In the genomic region with DNA sequence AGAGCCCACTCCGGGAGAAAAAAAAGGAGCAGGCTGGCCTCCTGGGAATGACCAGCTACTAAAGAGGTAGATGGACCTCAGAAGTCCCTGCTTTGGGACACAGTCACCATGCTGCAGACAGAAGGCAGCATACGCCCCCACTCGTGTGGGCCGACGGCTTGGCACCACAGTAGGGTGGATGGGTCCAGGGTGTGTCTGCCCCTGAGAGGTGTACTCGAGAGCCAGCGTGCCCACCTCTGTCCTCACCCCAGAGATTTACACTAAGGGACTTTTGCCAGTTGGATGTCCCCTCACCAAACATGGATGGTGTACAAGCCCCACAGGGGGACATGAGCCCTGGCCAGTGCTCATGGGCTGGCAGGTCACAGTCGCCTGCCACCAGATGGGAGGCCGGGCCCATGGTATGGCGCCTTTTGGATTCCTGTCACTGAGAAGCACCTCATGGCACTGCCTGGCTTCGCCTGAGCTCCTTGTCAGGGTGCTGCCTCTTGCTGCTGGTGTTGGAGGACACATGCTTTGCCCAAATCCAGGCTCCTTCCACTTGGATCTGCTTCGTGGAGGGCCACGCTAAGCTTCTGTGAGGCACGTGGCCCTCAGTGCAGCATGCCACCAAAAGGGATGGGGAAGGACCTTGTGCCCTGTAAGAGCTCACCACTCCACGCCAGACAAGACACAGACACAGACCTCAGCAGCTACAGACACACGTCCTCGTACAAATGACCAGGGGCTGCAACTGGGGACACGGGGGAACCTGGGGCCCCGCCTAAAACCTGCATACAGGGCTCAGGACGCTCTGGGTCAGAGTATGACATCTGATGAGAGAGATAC, we compare ENCODE assay signal across 18 cellular contexts. TPM values are rescaled to one million over a fixed set of nuclear protein-coding genes. Genes with fewer than 3 reads are reported as not detected.
DNase-seq lines count a peak whose midpoint lies in the region; ATAC-seq, FAIRE-seq and TF ChIP-seq lines count a peak whose summit lies in the region.
"Had no signal": no experiment of that assay in that cellular context is flagged by ENCODE, and none has a peak within 500 bp of the region (broad histone marks: within the 10 kb centered on the region; RNA-seq: fewer than 3 reads in every experiment).

No MANE protein-coding gene starts in this region.

- H3K4me1 Mint-ChIP-seq in T-helper 1 cell treated with Interleukin-12 subunit alpha and Interleukin-12 subunit beta and Interleukin-4 antibody, amounts not matched to agents 30 μg/mL and 1 μg/mL, for 36 hours (ENCODE audit: low read depth) = no peaks in the 10 kb centered on the region
- H3K4me1 Mint-ChIP-seq in nephron = peaks cover 54% of the 10 kb centered on the region

- TF ChIP-seq CTCF in K562 (IDR thresholded peaks at IDR 0.05 in 2 of 3, conservative IDR thresholded peaks at IDR 0.05 in 1 of 3; ENCODE audit: insufficient read depth in 2 of 3, low read depth in 1 of 3, low read length in 3 of 3) (no peak), nephron (IDR thresholded peaks at IDR 0.05; ENCODE audit: unreplicated experiment in 3 of 3) (no peak), suprapubic skin (IDR thresholded peaks at IDR 0.05) (no peak)

- in situ Hi-C loops in K562 (cut with MboI) = no loop called here

- H3K27ac ChIP-seq in K562 (ENCODE audit: extremely low read depth, low read depth, low read length) = no peak overlapping the region
- H3K27ac ChIP-seq in suprapubic skin = peak overlapping the region; percentile 86
- H3K27ac ChIP-seq: 22Rv1, C4-2B, pancreas, SJCRH30 had no signal

- H3K36me3 ChIP-seq in K562 (ENCODE audit: control insufficient read depth, insufficient read depth, low read length) (peaks cover 93% of the 10 kb centered on the region; the same call in 2 of the 3 replicates), suprapubic skin (peaks cover 74% of the 10 kb centered on the region)

- no peak overlapping the region for H2AFZ ChIP-seq in K562 (ENCODE audit: low read depth, low read length)

- peaks cover 13% of the 10 kb centered on the region for H4K20me1 ChIP-seq in K562 (replicated peaks; ENCODE audit: control insufficient read depth, insufficient read depth, low read length)

- POLR2A ChIA-PET in K562 (lab: Yijun Ruan, JAX) = interaction anchor here (0.6 to 0.9 kb wide), 2 partner anchors 12 to 122 kb away, joined by 3 read pairs; no protein-coding TSS in a partner anchor

- DNase-seq in T-helper 1 cell (no peak), K562 (ENCODE audit: extremely low read depth in 1 of 4, low spot score in 3 of 4) (no peak), suprapubic skin (ENCODE audit: low spot score in 2 of 2) (no peak), frontal cortex (ENCODE audit: low spot score in 2 of 2) (no peak)
- DNase-seq: activated CD4-positive, alpha-beta T cell treated with anti-CD3 and anti-CD28 coated beads for 48 hours; cortex of kidney; MM.1S; NCI-H187; NCI-H446; pancreas; SJCRH30 had no signal

- ATAC-seq in K562 = no peak
- ATAC-seq in GM18873 (IDR thresholded peaks at IDR 0.05; ENCODE audit: low FRiP score, unreplicated experiment) = no peak
- no peak for ATAC-seq in HG03196 (IDR thresholded peaks at IDR 0.05; ENCODE audit: unreplicated experiment)
- ATAC-seq: pancreas had no signal

- CTCF ChIA-PET in K562 (lab: Yijun Ruan, JAX; ENCODE audit: low intra/inter-chr PET ratio) = no interaction called here

- H3K79me2 ChIP-seq in K562 (ENCODE audit: control insufficient read depth, insufficient read depth, low read length) = 0 out of 3 replicates have a peak, but pooled peaks cover 4% of the 10 kb centered on the region

- no peaks in the 10 kb centered on the region for H3K9me3 Mint-ChIP-seq in T-helper 1 cell treated with Interleukin-12 subunit alpha and Interleukin-12 subunit beta and Interleukin-4 antibody, amounts not matched to agents 30 μg/mL and 1 μg/mL, for 36 hours
- H3K9me3 Mint-ChIP-seq in nephron = no peaks in the 10 kb centered on the region

- no peaks in the 10 kb centered on the region for H3K27me3 Mint-ChIP-seq in T-helper 1 cell treated with Interleukin-12 subunit alpha and Interleukin-12 subunit beta and Interleukin-4 antibody, amounts not matched to agents 30 μg/mL and 1 μg/mL, for 36 hours (ENCODE audit: low read depth)
- no peaks in the 10 kb centered on the region for H3K27me3 Mint-ChIP-seq in nephron (ENCODE audit: low read depth)

- no peak overlapping the region for H3K4me2 ChIP-seq in K562 (ENCODE audit: insufficient read depth, low read length)

- BruUV-seq in K562 (replicated peaks; lab: Mats Ljungman, UMichigan) = no TSS peak

- TF ChIP-seq RAD21 in K562 (CRISPR knock-in tag; conservative IDR thresholded peaks at IDR 0.05 in 1 of 2, IDR thresholded peaks at IDR 0.05 in 1 of 2) = no peak

- TF ChIP-seq EP300 in K562 (IDR thresholded peaks at IDR 0.05; ENCODE audit: low read length) = no peak
- TF ChIP-seq EP300 in suprapubic skin (IDR thresholded peaks at IDR 0.05) = no peak

- peaks cover 16% of the 10 kb centered on the region for H3K36me3 Mint-ChIP-seq in T-helper 1 cell treated with Interleukin-12 subunit alpha and Interleukin-12 subunit beta and Interleukin-4 antibody, amounts not matched to agents 30 μg/mL and 1 μg/mL, for 36 hours (ENCODE audit: low read depth)
- peaks cover 43% of the 10 kb centered on the region for H3K36me3 Mint-ChIP-seq in nephron (ENCODE audit: low read depth)

- H3K27ac Mint-ChIP-seq in T-helper 1 cell treated with Interleukin-12 subunit alpha and Interleukin-12 subunit beta and Interleukin-4 antibody, amounts not matched to agents 30 μg/mL and 1 μg/mL, for 36 hours = peak overlapping the region; percentile 36
- H3K27ac Mint-ChIP-seq in nephron = peak overlapping the region; percentile 65 to 100 (median 66)

- TF ChIP-seq POLR2A in K562 (conservative IDR thresholded peaks at IDR 0.05) (no peak), suprapubic skin (IDR thresholded peaks at IDR 0.05) (no peak)

- 91% methylated on average over 17 of the region's 20 CpGs for WGBS in K562 (ENCODE audit: insufficient coverage, low coverage, missing lambda C conversion rate)
- 93% methylated on average over 15 of the region's 20 CpGs for WGBS in suprapubic skin

- 0 out of 4 replicates have a peak overlapping the region, but pooled peaks of 1 of the 2 experiments have one; percentile 10 for H3K9ac ChIP-seq in K562 (ENCODE audit: insufficient read depth in 1 of 2, low read depth in 2 of 2, low read length in 2 of 2)

- intact Hi-C loops in K562 (cut with micrococcal nuclease) = no loop called here

- H3K9me1 ChIP-seq in K562 (ENCODE audit: control insufficient read depth, insufficient read depth, low read length) = peaks cover 5% of the 10 kb centered on the region

- H3K9me3 ChIP-seq in K562 (replicated peaks; ENCODE audit: control insufficient read depth, insufficient read depth, low read depth, low read length) (no peaks in the 10 kb centered on the region), suprapubic skin (no peaks in the 10 kb centered on the region)
- H3K9me3 ChIP-seq: adrenal gland, pancreas, SJCRH30 had no signal

- no peak overlapping the region for H3K4me3 Mint-ChIP-seq in T-helper 1 cell treated with Interleukin-12 subunit alpha and Interleukin-12 subunit beta and Interleukin-4 antibody, amounts not matched to agents 30 μg/mL and 1 μg/mL, for 36 hours
- peak overlapping the region in 1 of 3 experiments; percentile 16 for H3K4me3 Mint-ChIP-seq in nephron

- no peak overlapping the region for H3K4me3 ChIP-seq in K562
- H3K4me3 ChIP-seq in suprapubic skin = no peak overlapping the region
- H3K4me3 ChIP-seq: adrenal gland, pancreas, SJCRH30 had no signal

- FAIRE-seq in K562 (lab: Jason Lieb, UNC) = no peak
- no peak for FAIRE-seq in frontal cortex (lab: Jason Lieb, UNC)
- FAIRE-seq: pancreas had no signal

- H3K4me1 ChIP-seq in K562 (replicated peaks in 1 of 2; ENCODE audit: control insufficient read depth in 2 of 2, insufficient read depth in 2 of 2, low read length in 2 of 2) (no peaks in the 10 kb centered on the region), suprapubic skin (peaks cover 43% of the 10 kb centered on the region)

- no peaks in the 10 kb centered on the region for H3K27me3 ChIP-seq in K562 (ENCODE audit: control insufficient read depth in 2 of 2, insufficient read depth in 2 of 2, low read length in 2 of 2)
- no peaks in the 10 kb centered on the region for H3K27me3 ChIP-seq in suprapubic skin
- H3K27me3 ChIP-seq: adrenal gland, pancreas, SJCRH30 had no signal

RNA-seq across cellular contexts. Expression of gene EPHX3, which starts 13.3 kb away (rescaled TPM):
- total RNA-seq in K562 (2011; cell fraction: chromatin; rRNA removed; ENCODE audit: low replicate concordance) = 0.39 and 1.6 TPM in 2 replicates
- total RNA-seq in K562 (2011; cell fraction: nucleolus; rRNA removed) = 0.79 and 0.83 TPM in 2 replicates
- 0.69 and 0.88 TPM in 2 replicates for total RNA-seq in K562 (2011; cell fraction: nucleoplasm; rRNA removed)
- total RNA-seq in K562 (2014; rRNA removed) (not detected in 2 replicates), K562 (2014; rRNA removed; fragmentation: Illumina TruSeq; extraction: Trizol) (not detected in 2 replicates), K562 (2015; rRNA removed; fragmentation: Illumina TruSeq; extraction: Trizol) (not detected in 2 replicates), K562 (2021) (0.20 TPM in 1 of 2 replicates, not detected in the other), suprapubic skin (10 to 100 TPM in 3 of 4 donors, 1 to 10 TPM in 1; 8.0 to 81.6 (median 47.5) TPM), frontal cortex (under 0.01 TPM)
- polyA plus RNA-seq in K562 (2011; rRNA removed) (0.07 TPM in 1 of 2 replicates, not detected in the other), K562 (2014; fragmentation: Illumina TruSeq; extraction: Trizol) (not detected in 2 replicates), K562 (2014; fragmentation: Nextera tagmentation; extraction: Ambion mirVana) (not detected), K562 (2014; rRNA removed) (not detected in 2 replicates)
- 0.06 and 0.12 TPM in 2 replicates for polyA plus RNA-seq in K562 (2011; cell fraction: cytosol; rRNA removed)
- 0.21 and 0.50 TPM in 2 replicates for polyA plus RNA-seq in K562 (2011; cell fraction: nucleus; rRNA removed)
- polyA plus RNA-seq in K562 (2012) = not detected in 2 replicates
- polyA minus RNA-seq in K562 (2011; rRNA and poly(A)+ RNA removed) = not detected in 2 replicates
- not detected in 2 replicates for polyA minus RNA-seq in K562 (2011; cell fraction: cytosol; rRNA and poly(A)+ RNA removed)
- not detected in 2 replicates for polyA minus RNA-seq in K562 (2011; cell fraction: nucleus; rRNA and poly(A)+ RNA removed)
- total RNA-seq: SJCRH30 had no signal

RNA-seq across cellular contexts. Expression of gene NOTCH3, which starts 44.8 kb away (rescaled TPM):
- 4.3 and 8.9 TPM in 2 replicates for total RNA-seq in K562 (2011; cell fraction: chromatin; rRNA removed; ENCODE audit: low replicate concordance)
- total RNA-seq in K562 (2011; cell fraction: nucleolus; rRNA removed) = 6.2 and 8.7 TPM in 2 replicates
- 4.3 and 5.2 TPM in 2 replicates for total RNA-seq in K562 (2011; cell fraction: nucleoplasm; rRNA removed)
- total RNA-seq in K562 (2014; rRNA removed) (0.45 and 1.1 TPM in 2 replicates), K562 (2014; rRNA removed; fragmentation: Illumina TruSeq; extraction: Trizol) (0.11 and 0.13 TPM in 2 replicates), K562 (2015; rRNA removed; fragmentation: Illumina TruSeq; extraction: Trizol) (0.18 and 0.30 TPM in 2 replicates), K562 (2021) (0.34 and 1.2 TPM in 2 replicates), suprapubic skin (100 to 1,000 TPM; 205 to 253 (median 245) TPM), frontal cortex (6.9 TPM)
- polyA plus RNA-seq in K562 (2011; rRNA removed) (0.22 and 0.28 TPM in 2 replicates), K562 (2014; fragmentation: Illumina TruSeq; extraction: Trizol) (0.08 and 0.12 TPM in 2 replicates), K562 (2014; fragmentation: Nextera tagmentation; extraction: Ambion mirVana) (under 1 TPM; under 0.01 to 0.01 TPM), K562 (2014; rRNA removed) (0.15 and 0.16 TPM in 2 replicates)
- 0.09 and 0.24 TPM in 2 replicates for polyA plus RNA-seq in K562 (2011; cell fraction: cytosol; rRNA removed)
- 0.90 and 2.0 TPM in 2 replicates for polyA plus RNA-seq in K562 (2011; cell fraction: nucleus; rRNA removed)
- polyA plus RNA-seq in K562 (2012) = 0.51 and 0.65 TPM in 2 replicates
- 0.84 TPM in 1 of 2 replicates, not detected in the other for polyA minus RNA-seq in K562 (2011; rRNA and poly(A)+ RNA removed)
- polyA minus RNA-seq in K562 (2011; cell fraction: cytosol; rRNA and poly(A)+ RNA removed) = 0.95 TPM in 1 of 2 replicates, not detected in the other
- polyA minus RNA-seq in K562 (2011; cell fraction: nucleus; rRNA and poly(A)+ RNA removed) = 1.9 and 2.6 TPM in 2 replicates

Comparison
In these comparisons a context has a peak if more than half of its experiments do, and no peak if none do; other contexts are left out.
1. RNA of gene NOTCH3, which starts 44.8 kb away (total RNA-seq): 205 to 253 TPM in suprapubic skin; 6.9 TPM in frontal cortex (single experiment) and 0.11 to 8.9 TPM in K562; every median in the first group is over 10 times any median in the second.